Comparison of ENCODE assay signal across 8 cellular contexts in genomic region chr1:165408518-165408917, GRCh38. TPM values are rescaled to one million over a fixed set of nuclear protein-coding genes. Genes with fewer than 3 reads are reported as not detected.
DNase-seq lines count a peak whose midpoint lies in the region; ATAC-seq, FAIRE-seq and TF ChIP-seq lines count a peak whose summit lies in the region.

No MANE protein-coding gene starts in this region.

- H3K9ac ChIP-seq in astrocyte (ENCODE audit: low read length), result no peak overlapping the region
- no peak overlapping the region for H3K9ac ChIP-seq in HepG2 (ENCODE audit: insufficient read depth, low read depth, low read length)

- POLR2A ChIA-PET in activated CD8-positive, alpha-beta T cell treated with anti-CD3 and anti-CD28 coated beads for 36 hours (lab: Charles Lee), result no interaction called here
- POLR2A ChIA-PET in activated CD8-positive, alpha-beta T cell treated with anti-CD3 and anti-CD28 coated beads, Interleukin-2, amount 10 ng/mL, durations not matched to agents 7 days and 5 days (lab: Charles Lee), result no interaction called here
- POLR2A ChIA-PET in HepG2 (lab: Yijun Ruan, JAX), result no interaction called here

- CTCF ChIA-PET in activated CD8-positive, alpha-beta T cell treated with anti-CD3 and anti-CD28 coated beads for 36 hours (lab: Charles Lee), result interaction anchor here (1.3 to 6.4 kb wide), 4 partner anchors 10 to 184 kb away, joined by 3 to 39 read pairs (median 12); no protein-coding TSS in a partner anchor
- CTCF ChIA-PET in activated CD8-positive, alpha-beta T cell treated with anti-CD3 and anti-CD28 coated beads, Interleukin-2, amount 10 ng/mL, durations not matched to agents 7 days and 5 days (lab: Charles Lee), result interaction anchor here (1.5 kb wide), 1 partner anchor 10 kb away, joined by 4 read pairs; no protein-coding TSS in a partner anchor
- CTCF ChIA-PET in HepG2 (lab: Yijun Ruan, JAX; ENCODE audit: low intra/inter-chr PET ratio, low total read pairs), result interaction anchor here (1.2 to 5.2 kb wide), 2 partner anchors 181 to 184 kb away, joined by 3 to 32 read pairs; no protein-coding TSS in a partner anchor

- peaks cover 23% of the 10 kb centered on the region for H3K27me3 Mint-ChIP-seq in activated CD8-positive, alpha-beta T cell treated with anti-CD3 and anti-CD28 coated beads for 36 hours
- peaks cover 30% of the 10 kb centered on the region for H3K27me3 Mint-ChIP-seq in activated CD8-positive, alpha-beta T cell treated with anti-CD3 and anti-CD28 coated beads, Interleukin-2, amount 10 ng/mL, durations not matched to agents 7 days and 5 days (ENCODE audit: low read depth)
- H3K27me3 Mint-ChIP-seq in astrocyte (ENCODE audit: low read depth, unreplicated experiment), result peaks cover 66% of the 10 kb centered on the region

- H3K79me2 ChIP-seq in astrocyte (ENCODE audit: insufficient read depth, low read length), result no peaks in the 10 kb centered on the region
- no peaks in the 10 kb centered on the region for H3K79me2 ChIP-seq in HepG2 (ENCODE audit: insufficient read depth, low read length)

- H3K27ac ChIP-seq in astrocyte (ENCODE audit: low read depth, low read length) (no peak overlapping the region), HepG2 (ENCODE audit: extremely low read length, insufficient read depth, low read length) (no peak overlapping the region)

- peak; percentile 33 for DNase-seq in activated CD8-positive, alpha-beta T cell treated with anti-CD3 and anti-CD28 coated beads for 36 hours
- no peak for DNase-seq in activated CD8-positive, alpha-beta T cell treated with anti-CD3 and anti-CD28 coated beads, Interleukin-2, amount 10 ng/mL, durations not matched to agents 7 days and 5 days
- DNase-seq in NCI-H1105 treated with DMSO at 0.1 percent for 48 hours (lab: John Stamatoyannopoulos, UW) (peak; percentile 34), astrocyte (ENCODE audit: low read depth) (peak; percentile 6), HepG2 (ENCODE audit: low spot score) (peak; percentile 55)

- no peak for TF ChIP-seq POLR2A in HepG2 (IDR thresholded peaks at IDR 0.05; ENCODE audit: insufficient read depth in 1 of 2, low read depth in 2 of 2, low read length in 2 of 2)

- BruUV-seq in HepG2 (replicated peaks; lab: Mats Ljungman, UMichigan), result no TSS peak

- no peak overlapping the region for H3K27ac Mint-ChIP-seq in activated CD8-positive, alpha-beta T cell treated with anti-CD3 and anti-CD28 coated beads for 36 hours
- H3K27ac Mint-ChIP-seq in activated CD8-positive, alpha-beta T cell treated with anti-CD3 and anti-CD28 coated beads, Interleukin-2, amount 10 ng/mL, durations not matched to agents 7 days and 5 days, result no peak overlapping the region
- H3K27ac Mint-ChIP-seq in astrocyte (ENCODE audit: unreplicated experiment), result no peak overlapping the region

- no peaks in the 10 kb centered on the region for H3K9me3 ChIP-seq in astrocyte (ENCODE audit: insufficient read depth, low read depth, low read length)
- no peaks in the 10 kb centered on the region for H3K9me3 ChIP-seq in HepG2 (ENCODE audit: low read length)

- no peak overlapping the region for H3K4me2 ChIP-seq in astrocyte (ENCODE audit: low read length)
- H3K4me2 ChIP-seq in HepG2 (ENCODE audit: low read depth, low read length), result no peak overlapping the region

- H3K4me1 ChIP-seq in astrocyte (ENCODE audit: insufficient read depth, low read length) (no peaks in the 10 kb centered on the region), HepG2 (ENCODE audit: insufficient read depth, low read length) (peaks cover 7% of the 10 kb centered on the region; the same call in 1 of the 2 replicates)

- intact Hi-C loops in activated CD8-positive, alpha-beta T cell treated with anti-CD3 and anti-CD28 coated beads for 36 hours (cut with micrococcal nuclease), result no loop called here
- intact Hi-C loops in HepG2 (cut with micrococcal nuclease; ENCODE audit: unreplicated experiment), result loop anchor here (1.0 to 5.0 kb wide), 2 partner anchors 185 to 504 kb away; no protein-coding TSS in a partner anchor

- peaks cover 28% of the 10 kb centered on the region for H3K27me3 ChIP-seq in astrocyte (ENCODE audit: insufficient read depth, low read length)
- H3K27me3 ChIP-seq in HepG2 (ENCODE audit: control insufficient read depth in 1 of 2, insufficient read depth in 2 of 2, low read length in 2 of 2), result no peaks in the 10 kb centered on the region

- no peaks in the 10 kb centered on the region for H4K20me1 ChIP-seq in astrocyte (ENCODE audit: insufficient read depth, low read length)
- no peaks in the 10 kb centered on the region for H4K20me1 ChIP-seq in HepG2 (ENCODE audit: insufficient read depth, low read length)

- H3K4me3 Mint-ChIP-seq in activated CD8-positive, alpha-beta T cell treated with anti-CD3 and anti-CD28 coated beads for 36 hours, result no peak overlapping the region
- H3K4me3 Mint-ChIP-seq in activated CD8-positive, alpha-beta T cell treated with anti-CD3 and anti-CD28 coated beads, Interleukin-2, amount 10 ng/mL, durations not matched to agents 7 days and 5 days, result no peak overlapping the region
- H3K4me3 Mint-ChIP-seq in astrocyte (ENCODE audit: unreplicated experiment), result peak overlapping the region; percentile 64

- in situ Hi-C loops in HepG2 (cut with HindIII; ENCODE audit: extremely low pct_ligation_motif_present, low pct_unique_long_range_greater_than_20kb), result loop anchor here (25.0 kb wide), 1 partner anchor 504 kb away; no protein-coding TSS in a partner anchor

- TF ChIP-seq RAD21 in HepG2 (CRISPR knock-in tag; IDR thresholded peaks at IDR 0.05), result peak; percentile 45; the same call in 1 of the 2 replicates

- H3K36me3 ChIP-seq in astrocyte (ENCODE audit: insufficient read depth, low read length) (no peaks in the 10 kb centered on the region), HepG2 (replicated peaks in 1 of 2; ENCODE audit: control insufficient read depth in 1 of 2, insufficient read depth in 2 of 2, low read length in 2 of 2) (no peaks in the 10 kb centered on the region)

- ATAC-seq in activated CD8-positive, alpha-beta T cell treated with anti-CD3 and anti-CD28 coated beads for 36 hours, result peak; percentile 30
- no peak for ATAC-seq in activated CD8-positive, alpha-beta T cell treated with anti-CD3 and anti-CD28 coated beads, Interleukin-2, amount 10 ng/mL, durations not matched to agents 7 days and 5 days
- ATAC-seq in HepG2, result peak; percentile 83
- no peak for ATAC-seq in HG02610 (IDR thresholded peaks at IDR 0.05; ENCODE audit: unreplicated experiment)
- no peak for ATAC-seq in HG03342 (IDR thresholded peaks at IDR 0.05; ENCODE audit: unreplicated experiment)
- ATAC-seq in HG03045 (IDR thresholded peaks at IDR 0.05; ENCODE audit: unreplicated experiment), result no peak

- H2AFZ ChIP-seq in astrocyte (ENCODE audit: low read depth, low read length) (no peak overlapping the region), HepG2 (ENCODE audit: low read length) (no peak overlapping the region)

- TF ChIP-seq CTCF in activated CD8-positive, alpha-beta T cell treated with anti-CD3 and anti-CD28 coated beads for 36 hours (IDR thresholded peaks at IDR 0.05), result no peak
- TF ChIP-seq CTCF in astrocyte (IDR thresholded peaks at IDR 0.05; ENCODE audit: insufficient read depth, low read depth, low read length) (peak; percentile 23), HepG2 (CRISPR knock-in tag; IDR thresholded peaks at IDR 0.05) (peak; percentile 72)

- no peaks in the 10 kb centered on the region for H3K36me3 Mint-ChIP-seq in activated CD8-positive, alpha-beta T cell treated with anti-CD3 and anti-CD28 coated beads for 36 hours (ENCODE audit: low read depth)
- no peaks in the 10 kb centered on the region for H3K36me3 Mint-ChIP-seq in activated CD8-positive, alpha-beta T cell treated with anti-CD3 and anti-CD28 coated beads, Interleukin-2, amount 10 ng/mL, durations not matched to agents 7 days and 5 days (ENCODE audit: low read depth)
- peaks cover 3% of the 10 kb centered on the region for H3K36me3 Mint-ChIP-seq in astrocyte (ENCODE audit: low read depth, unreplicated experiment)

- no peaks in the 10 kb centered on the region for H3K9me3 Mint-ChIP-seq in activated CD8-positive, alpha-beta T cell treated with anti-CD3 and anti-CD28 coated beads for 36 hours
- no peaks in the 10 kb centered on the region for H3K9me3 Mint-ChIP-seq in activated CD8-positive, alpha-beta T cell treated with anti-CD3 and anti-CD28 coated beads, Interleukin-2, amount 10 ng/mL, durations not matched to agents 7 days and 5 days (ENCODE audit: insufficient read depth)
- H3K9me3 Mint-ChIP-seq in astrocyte (ENCODE audit: unreplicated experiment), result no peaks in the 10 kb centered on the region

- TF ChIP-seq EP300 in HepG2 (IDR thresholded peaks at IDR 0.05; ENCODE audit: low read depth in 2 of 2, low read length in 2 of 2) (no peak), HepG2 (CRISPR knock-in tag; IDR thresholded peaks at IDR 0.05; ENCODE audit: borderline replicate concordance) (no peak)

- H3K4me1 Mint-ChIP-seq in activated CD8-positive, alpha-beta T cell treated with anti-CD3 and anti-CD28 coated beads for 36 hours (ENCODE audit: low read depth), result no peaks in the 10 kb centered on the region
- H3K4me1 Mint-ChIP-seq in activated CD8-positive, alpha-beta T cell treated with anti-CD3 and anti-CD28 coated beads, Interleukin-2, amount 10 ng/mL, durations not matched to agents 7 days and 5 days (ENCODE audit: low read depth), result peaks cover 2% of the 10 kb centered on the region
- no peaks in the 10 kb centered on the region for H3K4me1 Mint-ChIP-seq in astrocyte (ENCODE audit: low read depth, unreplicated experiment)

- WGBS in HepG2 (ENCODE audit: low lambda C conversion rate), result 16% methylated on average over 6 of the region's 6 CpGs

- H3K4me3 ChIP-seq in astrocyte (ENCODE audit: insufficient read depth, low read depth, low read length), result no peak overlapping the region
- H3K4me3 ChIP-seq in HepG2 (replicated peaks in 1 of 3; ENCODE audit: insufficient read depth in 1 of 3, low read depth in 2 of 3, low read length in 3 of 3), result no peak overlapping the region

- FAIRE-seq in astrocyte (lab: Jason Lieb, UNC), result no peak
- peak; percentile 87 for FAIRE-seq in HepG2 (lab: Jason Lieb, UNC)

RNA-seq across cellular contexts. Expression of gene RXRG, which starts 36.4 kb away (rescaled TPM):
- total RNA-seq in activated CD8-positive, alpha-beta T cell treated with anti-CD3 and anti-CD28 coated beads for 36 hours, result not detected
- total RNA-seq in activated CD8-positive, alpha-beta T cell treated with anti-CD3 and anti-CD28 coated beads, Interleukin-2, amount 10 ng/mL, durations not matched to agents 7 days and 5 days, result not detected
- total RNA-seq in astrocyte, result 0.29 TPM in 1 of 2 replicates, not detected in the other
- total RNA-seq in HepG2 (2016; rRNA removed; fragmentation: Illumina TruSeq; extraction: Trizol), result not detected in 2 replicates
- 0.35 TPM in 1 of 2 replicates, not detected in the other for total RNA-seq in HepG2 (2016; cell fraction: cytosol; rRNA removed; fragmentation: Illumina TruSeq; extraction: Trizol; ENCODE audit: low read depth)
- total RNA-seq in HepG2 (2016; cell fraction: insoluble cytoplasmic fraction; rRNA removed; fragmentation: Illumina TruSeq; extraction: Trizol), result not detected in 2 replicates
- 0.21 TPM in 1 of 2 replicates, not detected in the other for total RNA-seq in HepG2 (2016; cell fraction: membrane; rRNA removed; fragmentation: Illumina TruSeq; extraction: Trizol)
- not detected in 2 replicates for total RNA-seq in HepG2 (2016; cell fraction: nucleus; rRNA removed; fragmentation: Illumina TruSeq; extraction: Trizol)
- polyA plus RNA-seq in HepG2 (2011; rRNA removed), result not detected in 2 replicates
- polyA plus RNA-seq in HepG2 (2011; cell fraction: cytosol; rRNA removed), result not detected in 2 replicates
- polyA plus RNA-seq in HepG2 (2011; cell fraction: nucleus; rRNA removed), result not detected in 2 replicates
- not detected in 2 replicates for polyA plus RNA-seq in HepG2 (2012)
- 0.07 and 0.10 TPM in 2 replicates for polyA plus RNA-seq in HepG2 (2016; cell fraction: cytosol; fragmentation: Illumina TruSeq; extraction: Trizol; ENCODE audit: low read depth)
- not detected in 2 replicates for polyA plus RNA-seq in HepG2 (2016; cell fraction: insoluble cytoplasmic fraction; fragmentation: Illumina TruSeq; extraction: Trizol; ENCODE audit: low read depth)
- not detected in 2 replicates for polyA plus RNA-seq in HepG2 (2016; cell fraction: membrane; fragmentation: Illumina TruSeq; extraction: Trizol; ENCODE audit: low read depth)
- polyA plus RNA-seq in HepG2 (2016; cell fraction: nucleus; fragmentation: Illumina TruSeq; extraction: Trizol; ENCODE audit: insufficient read depth, low read depth), result not detected in 2 replicates
- polyA minus RNA-seq in HepG2 (2011; rRNA and poly(A)+ RNA removed; ENCODE audit: low replicate concordance), result not detected in 2 replicates
- polyA minus RNA-seq in HepG2 (2011; cell fraction: cytosol; rRNA and poly(A)+ RNA removed), result not detected in 2 replicates
- not detected in 2 replicates for polyA minus RNA-seq in HepG2 (2011; cell fraction: nucleus; rRNA and poly(A)+ RNA removed)

RNA-seq across cellular contexts. Expression of gene LMX1A, which starts 52.0 kb away (rescaled TPM):
- total RNA-seq in activated CD8-positive, alpha-beta T cell treated with anti-CD3 and anti-CD28 coated beads for 36 hours, result not detected
- total RNA-seq in activated CD8-positive, alpha-beta T cell treated with anti-CD3 and anti-CD28 coated beads, Interleukin-2, amount 10 ng/mL, durations not matched to agents 7 days and 5 days, result not detected
- not detected in 2 replicates for total RNA-seq in astrocyte
- total RNA-seq in HepG2 (2016; rRNA removed; fragmentation: Illumina TruSeq; extraction: Trizol), result 0.07 TPM in 1 of 2 replicates, not detected in the other
- not detected in 2 replicates for total RNA-seq in HepG2 (2016; cell fraction: cytosol; rRNA removed; fragmentation: Illumina TruSeq; extraction: Trizol; ENCODE audit: low read depth)
- total RNA-seq in HepG2 (2016; cell fraction: insoluble cytoplasmic fraction; rRNA removed; fragmentation: Illumina TruSeq; extraction: Trizol), result 0.04 TPM in 1 of 2 replicates, not detected in the other
- not detected in 2 replicates for total RNA-seq in HepG2 (2016; cell fraction: membrane; rRNA removed; fragmentation: Illumina TruSeq; extraction: Trizol)
- not detected in 2 replicates for total RNA-seq in HepG2 (2016; cell fraction: nucleus; rRNA removed; fragmentation: Illumina TruSeq; extraction: Trizol)
- not detected in 2 replicates for polyA plus RNA-seq in HepG2 (2011; rRNA removed)
- not detected in 2 replicates for polyA plus RNA-seq in HepG2 (2011; cell fraction: cytosol; rRNA removed)
- not detected in 2 replicates for polyA plus RNA-seq in HepG2 (2011; cell fraction: nucleus; rRNA removed)
- not detected in 2 replicates for polyA plus RNA-seq in HepG2 (2012)
- not detected in 2 replicates for polyA plus RNA-seq in HepG2 (2016; cell fraction: cytosol; fragmentation: Illumina TruSeq; extraction: Trizol; ENCODE audit: low read depth)
- polyA plus RNA-seq in HepG2 (2016; cell fraction: insoluble cytoplasmic fraction; fragmentation: Illumina TruSeq; extraction: Trizol; ENCODE audit: low read depth), result not detected in 2 replicates
- not detected in 2 replicates for polyA plus RNA-seq in HepG2 (2016; cell fraction: membrane; fragmentation: Illumina TruSeq; extraction: Trizol; ENCODE audit: low read depth)
- not detected in 2 replicates for polyA plus RNA-seq in HepG2 (2016; cell fraction: nucleus; fragmentation: Illumina TruSeq; extraction: Trizol; ENCODE audit: insufficient read depth, low read depth)
- not detected in 2 replicates for polyA minus RNA-seq in HepG2 (2011; rRNA and poly(A)+ RNA removed; ENCODE audit: low replicate concordance)
- polyA minus RNA-seq in HepG2 (2011; cell fraction: cytosol; rRNA and poly(A)+ RNA removed), result not detected in 2 replicates
- polyA minus RNA-seq in HepG2 (2011; cell fraction: nucleus; rRNA and poly(A)+ RNA removed), result not detected in 2 replicates

Comparison
In these comparisons a context has a peak if more than half of its experiments do, and no peak if none do; other contexts are left out.
1. ATAC-seq: peak in activated CD8-positive, alpha-beta T cell treated with anti-CD3 and anti-CD28 coated beads for 36 hours (single experiment) and HepG2 (single experiment); none in activated CD8-positive, alpha-beta T cell treated with anti-CD3 and anti-CD28 coated beads, Interleukin-2, amount 10 ng/mL, durations not matched to agents 7 days and 5 days (single experiment), HG02610 (single experiment), HG03342 (single experiment) and HG03045 (single experiment).